In the genomic region with DNA sequence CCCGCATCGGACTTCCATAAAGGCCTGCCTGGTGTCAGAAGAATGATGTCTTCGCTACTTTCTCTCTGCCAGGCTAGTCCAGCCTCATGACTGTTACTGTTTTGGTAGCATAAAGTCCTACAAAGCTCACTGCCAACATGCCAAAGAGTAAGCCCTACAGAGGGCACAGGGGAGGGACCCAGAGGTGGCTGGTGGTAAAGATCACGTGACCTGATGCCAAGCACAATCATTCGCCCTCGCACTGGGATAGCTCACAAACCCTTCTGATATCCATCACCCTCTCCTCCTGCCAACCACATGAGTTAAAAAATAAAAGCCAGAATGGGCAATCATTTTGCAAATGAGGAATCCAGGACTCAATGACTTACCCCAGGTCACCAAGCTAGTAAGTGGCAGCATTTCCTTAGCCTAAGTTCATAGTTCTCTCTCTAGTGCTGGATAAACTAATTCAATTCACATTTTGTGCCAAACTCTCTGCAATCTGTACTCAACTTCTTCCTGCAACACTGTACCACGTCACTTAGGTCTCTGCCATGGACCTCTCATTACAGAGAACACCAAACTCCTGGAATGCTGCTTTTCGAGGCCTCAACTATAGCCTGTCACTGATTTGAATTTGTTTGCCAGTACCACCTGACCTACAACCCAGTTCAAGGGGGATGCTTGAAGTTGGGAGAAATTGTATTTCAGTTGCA, we compare ENCODE assay signal across 16 cellular contexts.
DNase-seq lines count a peak whose midpoint lies in the region; ATAC-seq, FAIRE-seq and TF ChIP-seq lines count a peak whose summit lies in the region.
"Had no signal": no experiment of that assay in that cellular context is flagged by ENCODE, and none has a peak within 500 bp of the region (broad histone marks: within the 10 kb centered on the region; RNA-seq: fewer than 3 reads in every experiment).

No MANE protein-coding gene starts in this region.

- H3K4me1 ChIP-seq in GM12878 (ENCODE audit: control insufficient read depth, insufficient read depth, low read length) (peaks cover 10% of the 10 kb centered on the region), hepatocyte (ENCODE audit: insufficient read depth) (no peaks in the 10 kb centered on the region)
- peaks cover 7 to 22% of the 10 kb centered on the region in 2 donors for H3K4me1 ChIP-seq in naive thymus-derived CD4-positive, alpha-beta T cell (ENCODE audit: control insufficient read depth in 2 of 2, insufficient read depth in 2 of 2, low read length in 2 of 2)
- H3K4me1 ChIP-seq: right lobe of liver had no signal

- H3K27ac Mint-ChIP-seq in CD14-positive monocyte (peak overlapping the region in 4 of 7 donors; percentile 12 to 46 (median 27)), HFFc6 (peak overlapping the region; percentile 93)
- H3K27ac Mint-ChIP-seq in naive thymus-derived CD4-positive, alpha-beta T cell = peak overlapping the region; percentile 20 to 79 (median 51)

- H3K4me1 Mint-ChIP-seq in CD14-positive monocyte (peaks cover 13% of the 10 kb centered on the region), HFFc6 (ENCODE audit: low read depth) (peaks cover 59% of the 10 kb centered on the region)
- H3K4me1 Mint-ChIP-seq in naive thymus-derived CD4-positive, alpha-beta T cell = peaks cover 18 to 69% (median 53%) of the 10 kb centered on the region in 7 donors

- RAD21 ChIA-PET in GM12878 (lab: Charles Lee; ENCODE audit: unreplicated experiment) = interaction anchor here (0.6 to 1.6 kb wide), 2 partner anchors 19 to 47 kb away, joined by 3 to 5 read pairs; no protein-coding TSS in a partner anchor

- H3K9me2 ChIP-seq in hepatocyte (replicated peaks; ENCODE audit: insufficient read depth) = no peaks in the 10 kb centered on the region

- DNase-seq in CD14-positive monocyte (ENCODE audit: low spot score) (no peak), HFFc6 (no peak), GM12878 (ENCODE audit: low read depth, low spot score) (no peak), NCI-H2227 treated with DMSO at 0.1 percent for 48 hours (lab: John Stamatoyannopoulos, UW) (no peak), hepatocyte (ENCODE audit: low spot score) (no peak), SW 1271 (lab: John Stamatoyannopoulos, UW) (no peak)
- DNase-seq in naive thymus-derived CD4-positive, alpha-beta T cell = no peak
- DNase-seq: amygdala; GDM1; left colon; mucosa of descending colon; NCI-H1417 treated with DMSO at 0.1 percent for 48 hours; right lobe of liver; stimulated activated CD4-positive, alpha-beta T cell treated with anti-CD3 and anti-CD28 coated beads, Interleukin-1b, Interleukin-23, amount 100 ng/mL, for 48 hours had no signal

- TF ChIP-seq POLR2A in GM12878 (IDR thresholded peaks at IDR 0.05; ENCODE audit: low read depth, low read length) = no peak

- TF ChIP-seq RAD21 in GM12878 (IDR thresholded peaks at IDR 0.05; ENCODE audit: insufficient read depth, low read depth, low read length) = no peak

- peaks cover 1 to 3% of the 10 kb centered on the region in 2 experiments; a peak in 3 of 4 replicates for H3K36me3 ChIP-seq in GM12878 (ENCODE audit: control insufficient read depth in 2 of 2, insufficient read depth in 2 of 2, low read length in 1 of 2)
- H3K36me3 ChIP-seq in naive thymus-derived CD4-positive, alpha-beta T cell (ENCODE audit: control insufficient read depth in 2 of 3, insufficient read depth in 3 of 3, low read length in 3 of 3) = peaks cover 0 to 18% (median 0%) of the 10 kb centered on the region in 3 experiments
- no peaks in the 10 kb centered on the region for H3K36me3 ChIP-seq in hepatocyte (replicated peaks; ENCODE audit: insufficient read depth, low read depth)
- H3K36me3 ChIP-seq: right lobe of liver had no signal

- H3K4me2 ChIP-seq in GM12878 (ENCODE audit: control insufficient read depth, insufficient read depth) (no peak overlapping the region), hepatocyte (no peak overlapping the region)

- CTCF ChIA-PET in GM12878 (lab: Yijun Ruan, JAX) = no interaction called here
- CTCF ChIA-PET in naive thymus-derived CD4-positive, alpha-beta T cell (lab: Charles Lee) = no interaction called here

- no peak for FAIRE-seq in GM12878 (lab: Jason Lieb, UNC)
- FAIRE-seq: H1 had no signal

- no peak overlapping the region for H3K4me3 ChIP-seq in GM12878
- H3K4me3 ChIP-seq in naive thymus-derived CD4-positive, alpha-beta T cell (ENCODE audit: low read length) = no peak overlapping the region
- no peak overlapping the region for H3K4me3 ChIP-seq in hepatocyte
- H3K4me3 ChIP-seq: mucosa of descending colon, right lobe of liver had no signal

- H3K9me3 ChIP-seq in GM12878 (replicated peaks; ENCODE audit: control insufficient read depth, insufficient read depth, low read length) (no peaks in the 10 kb centered on the region), hepatocyte (ENCODE audit: low read depth) (no peaks in the 10 kb centered on the region)
- no peaks in the 10 kb centered on the region for H3K9me3 ChIP-seq in naive thymus-derived CD4-positive, alpha-beta T cell (ENCODE audit: control insufficient read depth in 2 of 3, low read length in 3 of 3)
- H3K9me3 ChIP-seq: mucosa of descending colon, right lobe of liver had no signal

- H3K36me3 Mint-ChIP-seq in CD14-positive monocyte (peaks cover 19 to 23% of the 10 kb centered on the region in 2 donors), HFFc6 (ENCODE audit: low read depth) (no peaks in the 10 kb centered on the region; the same call in 1 of the 2 replicates)
- peaks cover 0 to 13% (median 4%) of the 10 kb centered on the region in 5 donors for H3K36me3 Mint-ChIP-seq in naive thymus-derived CD4-positive, alpha-beta T cell

- H4K20me1 ChIP-seq in GM12878 (ENCODE audit: control insufficient read depth, insufficient read depth) (no peaks in the 10 kb centered on the region; the same call in 1 of the 2 replicates), hepatocyte (ENCODE audit: insufficient read depth, poor library complexity, severe bottlenecking) (no peaks in the 10 kb centered on the region)

- H3K27ac ChIP-seq in GM12878 (ENCODE audit: control insufficient read depth, insufficient read depth) (no peak overlapping the region), hepatocyte (no peak overlapping the region)
- no peak overlapping the region for H3K27ac ChIP-seq in naive thymus-derived CD4-positive, alpha-beta T cell (ENCODE audit: low read depth, low read length)
- H3K27ac ChIP-seq: right lobe of liver had no signal

- ATAC-seq in GM12878 = peak; percentile 20
- no peak for ATAC-seq in naive thymus-derived CD4-positive, alpha-beta T cell
- ATAC-seq in activated CD4-positive, CD25-positive, alpha-beta regulatory T cell treated with anti-CD3 and anti-CD28 coated beads, Interleukin-2, amount 50 U/mL, for 24 hours = no peak
- ATAC-seq: left colon, mucosa of descending colon, right lobe of liver had no signal

- H2AFZ ChIP-seq in GM12878 (ENCODE audit: control insufficient read depth, low read depth, low read length) (no peak overlapping the region), hepatocyte (no peak overlapping the region)

- BruUV-seq in GM12878 (replicated peaks; lab: Mats Ljungman, UMichigan) = no TSS peak

- H3K27me3 ChIP-seq in GM12878 (replicated peaks in 1 of 2; ENCODE audit: control insufficient read depth in 2 of 2, insufficient read depth in 2 of 2, low read length in 1 of 2) = no peaks in the 10 kb centered on the region
- H3K27me3 ChIP-seq in naive thymus-derived CD4-positive, alpha-beta T cell (ENCODE audit: control insufficient read depth in 2 of 2, insufficient read depth in 2 of 2, low read length in 2 of 2) = no peaks in the 10 kb centered on the region
- no peaks in the 10 kb centered on the region for H3K27me3 ChIP-seq in hepatocyte
- H3K27me3 ChIP-seq: right lobe of liver had no signal

- POLR2A ChIA-PET in GM12878 (lab: Charles Lee) = no interaction called here
- POLR2A ChIA-PET in naive thymus-derived CD4-positive, alpha-beta T cell (lab: Charles Lee) = no interaction called here

- no peak for TF ChIP-seq CTCF in CD14-positive monocyte (IDR thresholded peaks at IDR 0.05)
- no peak for TF ChIP-seq CTCF in HFFc6 (IDR thresholded peaks at IDR 0.05)
- no peak for TF ChIP-seq CTCF in GM12878 (IDR thresholded peaks at IDR 0.05 in 2 of 3, conservative IDR thresholded peaks at IDR 0.05 in 1 of 3; ENCODE audit: control insufficient read depth in 2 of 3, extremely low read depth in 1 of 3, insufficient read depth in 1 of 3, low read depth in 3 of 3, low read length in 3 of 3)
- TF ChIP-seq CTCF in hepatocyte (IDR thresholded peaks at IDR 0.05; ENCODE audit: poor library complexity) = no peak

- TF ChIP-seq EP300 in GM12878 (IDR thresholded peaks at IDR 0.05; ENCODE audit: borderline replicate concordance in 1 of 2, control insufficient read depth in 1 of 2, low read depth in 2 of 2, low read length in 2 of 2) = no peak

- intact Hi-C loops in CD14-positive monocyte (cut with micrococcal nuclease) (loop anchor here in 1 of 2 donors (1.0 kb wide), 1 partner anchor 10 kb away; no protein-coding TSS in a partner anchor), GM12878 (cut with micrococcal nuclease; ENCODE audit: unreplicated experiment) (no loop called here)
- intact Hi-C loops in naive thymus-derived CD4-positive, alpha-beta T cell (cut with micrococcal nuclease) = no loop called here

- SMC1A ChIA-PET in GM12878 (lab: Charles Lee; ENCODE audit: uncharacterized antibody, unreplicated experiment) = interaction anchor here (1.7 kb wide), 1 partner anchor 39 kb away, joined by 4 read pairs; no protein-coding TSS in a partner anchor

- no peak overlapping the region for H3K4me3 Mint-ChIP-seq in CD14-positive monocyte
- H3K4me3 Mint-ChIP-seq in HFFc6 = no peak overlapping the region; the same call in 1 of the 2 replicates
- H3K4me3 Mint-ChIP-seq in naive thymus-derived CD4-positive, alpha-beta T cell = peak overlapping the region in 1 of 10 donors; percentile 23

- H3K27me3 Mint-ChIP-seq in CD14-positive monocyte (ENCODE audit: low read depth in 3 of 3) (peaks cover 0 to 4% (median 0%) of the 10 kb centered on the region in 3 donors), HFFc6 (ENCODE audit: insufficient read depth) (no peaks in the 10 kb centered on the region)
- H3K27me3 Mint-ChIP-seq in naive thymus-derived CD4-positive, alpha-beta T cell = no peaks in the 10 kb centered on the region

- 75% methylated on average over 8 of the region's 8 CpGs for WGBS in GM12878 (ENCODE audit: insufficient coverage, insufficient replicate concordance, low lambda C conversion rate, missing lambda C conversion rate)
- WGBS in hepatocyte (ENCODE audit: low lambda C conversion rate, missing lambda C conversion rate) = 83% methylated on average over 8 of the region's 8 CpGs

- no peak overlapping the region for H3K9ac ChIP-seq in GM12878 (ENCODE audit: control insufficient read depth, insufficient read depth, low read length)

- in situ Hi-C loops in GM12878 (cut with MboI) = no loop called here

- H3K9me3 Mint-ChIP-seq in CD14-positive monocyte (no peaks in the 10 kb centered on the region), HFFc6 (no peaks in the 10 kb centered on the region)
- H3K9me3 Mint-ChIP-seq in naive thymus-derived CD4-positive, alpha-beta T cell = no peaks in the 10 kb centered on the region

- H3K79me2 ChIP-seq in GM12878 (ENCODE audit: control insufficient read depth, insufficient read depth, low read length) = peaks cover 36% of the 10 kb centered on the region
- H3K79me2 ChIP-seq in hepatocyte = no peaks in the 10 kb centered on the region

TF ChIP-seq in GM12878, 131 proteins besides CTCF, POLR2A, EP300 and RAD21 (continues in another document):
- peak in 1 of 2 experiments; percentile 40; a peak in 1 of 4 replicates for TF ChIP-seq BHLHE40 (IDR thresholded peaks at IDR 0.05; ENCODE audit: borderline replicate concordance in 1 of 2, low read depth in 2 of 2, low read length in 1 of 2)
- TF ChIP-seq RAD51 (IDR thresholded peaks at IDR 0.05) = peak; percentile 81

Comparison
In these comparisons a context has a peak if more than half of its experiments do, and no peak if none do; other contexts are left out.
1. H3K27ac Mint-ChIP-seq: peak in every context shown above with its lines; median percentile 93 in HFFc6; 51 in naive thymus-derived CD4-positive, alpha-beta T cell; 27 in CD14-positive monocyte.